ENCODE assay signal across 8 cellular contexts in genomic region chr10:95767884-95768556, GRCh38.
A peak's percentile ranks its signal among the peaks of the same experiment; 100 is the strongest.
DNase-seq lines count a peak whose midpoint lies in the region; ATAC-seq and TF ChIP-seq lines count a peak whose summit lies in the region.

No MANE protein-coding gene starts in this region.

- no peaks in the 10 kb centered on the region for H3K27me3 ChIP-seq in BLaER1 treated with 17β-estradiol and CSF1 and Interleukin-3, amounts not matched to agents 10 nM and 100 nM

- peak; percentile 65 for ATAC-seq in GM21367 (IDR thresholded peaks at IDR 0.05; ENCODE audit: unreplicated experiment)
- peak; percentile 66 for ATAC-seq in HG03521 (IDR thresholded peaks at IDR 0.05; ENCODE audit: unreplicated experiment)
- no peak for ATAC-seq in SK-N-SH treated with all-trans-retinoic acid at 6 μM for 48 hours

- H3K9me3 ChIP-seq in BLaER1 treated with 17β-estradiol and CSF1 and Interleukin-3, amounts not matched to agents 10 nM and 100 nM (replicated peaks in 1 of 11): peaks cover 0 to 55% (median 18%) of the 10 kb centered on the region in 11 experiments; a peak in 19 of 22 replicates

- no peak overlapping the region for H3K4me3 ChIP-seq in BLaER1 treated with 17β-estradiol and CSF1 and Interleukin-3, amounts not matched to agents 10 nM and 100 nM
- H3K4me3 ChIP-seq in fibroblast of mammary gland (ENCODE audit: control insufficient read depth, low read depth, low read length): no peak overlapping the region

- peak overlapping the region in 10 of 11 experiments; percentile 32 to 97 (median 82); a peak in 18 of 22 replicates for H3K27ac ChIP-seq in BLaER1 treated with 17β-estradiol and CSF1 and Interleukin-3, amounts not matched to agents 10 nM and 100 nM

- peak overlapping the region in 8 of 11 experiments; percentile 46 to 81 (median 66); a peak in 14 of 22 replicates for H3K9ac ChIP-seq in BLaER1 treated with 17β-estradiol and CSF1 and Interleukin-3, amounts not matched to agents 10 nM and 100 nM

- H3K4me1 ChIP-seq in BLaER1 treated with 17β-estradiol and CSF1 and Interleukin-3, amounts not matched to agents 10 nM and 100 nM: peaks cover 0 to 25% (median 14%) of the 10 kb centered on the region in 10 experiments; a peak in 13 of 20 replicates

- H3K36me3 ChIP-seq in BLaER1 treated with 17β-estradiol and CSF1 and Interleukin-3, amounts not matched to agents 10 nM and 100 nM: peaks cover 0 to 6% (median 0%) of the 10 kb centered on the region in 11 experiments; a peak in 2 of 22 replicates

- no peaks in the 10 kb centered on the region for H4K20me1 ChIP-seq in BLaER1 treated with 17β-estradiol and CSF1 and Interleukin-3, amounts not matched to agents 10 nM and 100 nM

- TF ChIP-seq CTCF in fibroblast of mammary gland (conservative IDR thresholded peaks at IDR 0.05; ENCODE audit: control insufficient read depth, insufficient read depth, low read depth, low read length): no peak

- DNase-seq in fibroblast of mammary gland (ENCODE audit: low read depth) (peak; percentile 57), NCI-H187 (lab: John Stamatoyannopoulos, UW) (no peak), COLO668 (lab: John Stamatoyannopoulos, UW; ENCODE audit: unreplicated experiment) (no peak)
- no peak for DNase-seq in effector CD8-positive, alpha-beta T cell (lab: John Stamatoyannopoulos, UW)

- peak overlapping the region in 7 of 11 experiments; percentile 20 to 74 (median 60); a peak in 13 of 22 replicates for H3K4me2 ChIP-seq in BLaER1 treated with 17β-estradiol and CSF1 and Interleukin-3, amounts not matched to agents 10 nM and 100 nM

TF ChIP-seq in SK-N-SH treated with all-trans-retinoic acid at 6 μM for 48 hours, 23 proteins besides CTCF, POLR2A, EP300 and RAD21:
- no peak for TF ChIP-seq ZFP3 (CRISPR knock-in tag; IDR thresholded peaks at IDR 0.05)
- TF ChIP-seq ZNF8 (CRISPR knock-in tag; IDR thresholded peaks at IDR 0.05): no peak
- TF ChIP-seq CSRNP3 (CRISPR knock-in tag; IDR thresholded peaks at IDR 0.05): no peak
- TF ChIP-seq POU6F1 (CRISPR knock-in tag; IDR thresholded peaks at IDR 0.05; ENCODE audit: borderline replicate concordance, low read depth): no peak
